Comparison of ENCODE assay signal across 18 cellular contexts in genomic region chr3:137612293-137612692, GRCh38.
DNase-seq lines count a peak whose midpoint lies in the region; TF ChIP-seq lines count a peak whose summit lies in the region.
"Had no signal": no experiment of that assay in that cellular context is flagged by ENCODE, and none has a peak within 500 bp of the region (broad histone marks: within the 10 kb centered on the region; RNA-seq: fewer than 3 reads in every experiment).

No MANE protein-coding gene starts in this region.

- H3K4me3 Mint-ChIP-seq in endothelial cell (ENCODE audit: unreplicated experiment): no peak overlapping the region

- no peaks in the 10 kb centered on the region for H3K9me3 Mint-ChIP-seq in endothelial cell (ENCODE audit: unreplicated experiment)

- H3K27ac ChIP-seq in HUES64 (ENCODE audit: low read depth, low read length) (peak overlapping the region; percentile 24; the same call in 1 of the 2 replicates), ovary (no peak overlapping the region), transverse colon (no peak overlapping the region)
- H3K27ac ChIP-seq: C4-2B had no signal

- 29% methylated on average over 3 of the region's 3 CpGs for WGBS in HUES64
- WGBS in ovary, 3 donors: 0 to 4% (median 1%) methylated on average over 3 of the region's 3 CpGs
- 8 to 15% methylated on average over 3 of the region's 3 CpGs for WGBS in transverse colon (ENCODE audit: low coverage in 1 of 2), 2 donors

- peaks cover 18% of the 10 kb centered on the region for H3K4me1 Mint-ChIP-seq in endothelial cell (ENCODE audit: unreplicated experiment)

- H3K4me1 ChIP-seq in HUES64 (ENCODE audit: insufficient read depth, low read length): peaks cover 46% of the 10 kb centered on the region
- H3K4me1 ChIP-seq in ovary (ENCODE audit: insufficient read depth): no peaks in the 10 kb centered on the region
- H3K4me1 ChIP-seq in transverse colon: no peaks in the 10 kb centered on the region

- TF ChIP-seq CTCF in endothelial cell (IDR thresholded peaks at IDR 0.05; ENCODE audit: unreplicated experiment) (no peak), ovary (IDR thresholded peaks at IDR 0.05) (no peak), transverse colon (IDR thresholded peaks at IDR 0.05) (no peak)

- in situ Hi-C loops in transverse colon (cut with MboI; ENCODE audit: low pct_ligation_motif_present in 1 of 4, low pct_unique_long_range_greater_than_20kb in 1 of 4, low sequenced_read_pairs in 3 of 4): no loop called here

- TF ChIP-seq EP300 in ovary (IDR thresholded peaks at IDR 0.05) (no peak), transverse colon (IDR thresholded peaks at IDR 0.05; ENCODE audit: low read depth) (no peak)

- no peak overlapping the region for H3K9ac ChIP-seq in HUES64 (ENCODE audit: low read depth, low read length)

- H3K4me3 ChIP-seq in HUES64 (ENCODE audit: low read length): no peak overlapping the region
- no peak overlapping the region for H3K4me3 ChIP-seq in ovary
- no peak overlapping the region for H3K4me3 ChIP-seq in transverse colon
- H3K4me3 ChIP-seq: K562 had no signal

- TF ChIP-seq POLR2A in ovary (IDR thresholded peaks at IDR 0.05) (no peak), transverse colon (IDR thresholded peaks at IDR 0.05) (no peak)

- no peaks in the 10 kb centered on the region for H3K36me3 Mint-ChIP-seq in endothelial cell (ENCODE audit: low read depth, unreplicated experiment)

- H3K27me3 ChIP-seq in HUES64 (ENCODE audit: insufficient read depth, low read length): no peaks in the 10 kb centered on the region
- H3K27me3 ChIP-seq in ovary: no peaks in the 10 kb centered on the region
- H3K27me3 ChIP-seq in transverse colon: no peaks in the 10 kb centered on the region

- no peaks in the 10 kb centered on the region for H3K36me3 ChIP-seq in HUES64 (ENCODE audit: insufficient read depth, low read length)
- H3K36me3 ChIP-seq in ovary: no peaks in the 10 kb centered on the region
- no peaks in the 10 kb centered on the region for H3K36me3 ChIP-seq in transverse colon

- intact Hi-C loops in ovary (cut with DNase I) (no loop called here), transverse colon (cut with DNase I; ENCODE audit: low total_unique reads) (no loop called here)

- DNase-seq in endothelial cell (ENCODE audit: low spot score) (peak; percentile 47), islet precursor cell (peak; percentile 83), NOMO-1 treated with DMSO at 0.1 percent for 48 hours (lab: John Stamatoyannopoulos, UW; ENCODE audit: unreplicated experiment) (no peak), ovary (no peak), transverse colon (no peak), DMS 273 (lab: John Stamatoyannopoulos, UW; ENCODE audit: unreplicated experiment) (no peak)
- DNase-seq: ACHN, DMS79 treated with DMSO at 0.1 percent for 48 hours, HCEC 1CT, NCI-H1105 treated with DMSO at 0.1 percent for 48 hours, NCI-H1694, NCI-H774, PC-3, RPMI8226, SHP77 treated with DMSO at 0.1 percent for 48 hours had no signal

- H3K27ac Mint-ChIP-seq in endothelial cell (ENCODE audit: unreplicated experiment): peak overlapping the region; percentile 33

- H3K9me3 ChIP-seq in HUES64 (ENCODE audit: insufficient read depth, low read depth, low read length) (no peaks in the 10 kb centered on the region), ovary (no peaks in the 10 kb centered on the region), transverse colon (no peaks in the 10 kb centered on the region)

- peaks cover 3% of the 10 kb centered on the region for H3K27me3 Mint-ChIP-seq in endothelial cell (ENCODE audit: unreplicated experiment)

Comparison
In these comparisons a context has a peak if more than half of its experiments do, and no peak if none do; other contexts are left out.
1. DNase-seq: peak in endothelial cell (single experiment) and islet precursor cell (single experiment); none in NOMO-1 treated with DMSO at 0.1 percent for 48 hours (single experiment), ovary (0 of 5), transverse colon (single experiment) and DMS 273 (single experiment).